Comparison of ENCODE assay signal across 8 cellular contexts in the genomic region with DNA sequence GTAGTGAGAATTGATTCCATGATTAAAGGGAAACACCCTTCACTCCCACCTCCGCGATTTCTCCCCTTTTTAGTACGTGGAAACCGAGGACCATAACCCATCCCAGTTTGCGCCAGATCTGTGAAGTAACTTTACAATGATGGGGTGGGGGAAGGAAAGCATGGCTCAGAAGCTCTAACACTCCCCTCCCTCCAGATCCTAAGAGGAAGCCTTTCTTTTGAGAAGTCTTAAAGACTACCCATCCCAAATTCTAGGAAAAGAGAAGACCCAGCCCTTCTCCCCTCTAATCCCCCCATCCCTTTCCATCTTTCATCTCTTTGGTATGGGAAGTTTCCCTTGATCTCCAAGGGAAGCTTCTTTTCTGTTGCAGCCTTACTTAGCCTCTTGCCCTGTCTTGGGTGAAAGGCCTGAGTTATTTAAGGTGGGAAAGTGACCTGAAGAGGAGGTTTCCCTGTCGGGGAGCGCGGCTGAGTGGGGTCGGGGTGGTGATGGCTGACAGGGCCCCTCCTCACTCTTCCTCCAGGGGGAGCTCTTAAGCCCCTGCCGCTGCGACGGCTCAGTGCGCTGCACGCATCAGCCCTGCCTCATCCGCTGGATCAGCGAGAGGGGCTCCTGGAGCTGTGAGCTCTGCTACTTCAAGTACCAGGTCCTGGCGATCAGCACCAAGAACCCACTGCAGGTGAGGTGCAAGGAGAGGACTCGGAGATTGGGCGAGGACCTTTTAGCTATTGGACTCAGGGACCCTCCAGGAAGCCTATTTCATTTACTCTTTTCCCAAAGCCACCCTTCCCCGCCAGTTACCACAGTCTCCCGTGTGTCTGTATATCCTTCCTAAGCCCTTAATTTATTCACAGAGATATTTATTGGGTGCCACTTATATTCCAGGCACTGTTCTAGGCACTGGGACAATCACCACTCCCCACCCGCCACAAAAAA. TPM values are rescaled to one million over a fixed set of nuclear protein-coding genes. Genes with fewer than 3 reads are reported as not detected.
DNase-seq lines count a peak whose midpoint lies in the region; ATAC-seq and TF ChIP-seq lines count a peak whose summit lies in the region.

No MANE protein-coding gene starts in this region.

- DNase-seq in Calu3 (peak; percentile 66), SK-MEL-5 (ENCODE audit: low read depth, low spot score) (peak; percentile 68), immature natural killer cell (peak; percentile 54 to 63 (median 62)), left lobe of liver (ENCODE audit: low spot score) (no peak)
- peak; percentile 65 for DNase-seq in stimulated activated CD4-positive, alpha-beta T cell treated with anti-CD3 and anti-CD28 coated beads, Interleukin-4, amount 100 ng/mL, for 48 hours (ENCODE audit: low read depth in 2 of 2)

- H3K27me3 Mint-ChIP-seq in Calu3 (ENCODE audit: unreplicated experiment) (no peaks in the 10 kb centered on the region), immature natural killer cell (ENCODE audit: low read depth in 3 of 3) (peaks cover 6 to 13% (median 8%) of the 10 kb centered on the region in 3 donors)
- no peaks in the 10 kb centered on the region for H3K27me3 Mint-ChIP-seq in activated naive CD8-positive, alpha-beta T cell

- in situ Hi-C loops in SK-MEL-5 (cut with HindIII; ENCODE audit: low pct_unique_long_range_greater_than_20kb, low sequenced_read_pairs), result no loop called here

- peak overlapping the region; percentile 67 for H3K4me3 Mint-ChIP-seq in Calu3 (ENCODE audit: low read depth, unreplicated experiment)
- peak overlapping the region; percentile 91 for H3K4me3 Mint-ChIP-seq in activated naive CD8-positive, alpha-beta T cell
- peak overlapping the region; percentile 80 to 92 (median 85) for H3K4me3 Mint-ChIP-seq in immature natural killer cell

- CTCF ChIA-PET in Calu3 (lab: Charles Lee), result interaction anchor here (0.6 to 1.8 kb wide), 8 partner anchors 8 to 109 kb away, joined by 3 to 9 read pairs (median 4); a partner anchor contains a TSS

- TF ChIP-seq CTCF in Calu3 (IDR thresholded peaks at IDR 0.05; ENCODE audit: unreplicated experiment), result peak; percentile 64

- no TSS peak for BruUV-seq in Calu3 (replicated peaks; lab: Mats Ljungman, UMichigan)

- peak; percentile 20 for ATAC-seq in HG02610 (IDR thresholded peaks at IDR 0.05; ENCODE audit: unreplicated experiment)
- ATAC-seq in left lobe of liver, result no peak
- no peak for ATAC-seq in HG03108 (IDR thresholded peaks at IDR 0.05; ENCODE audit: unreplicated experiment)

- H3K27ac Mint-ChIP-seq in Calu3 (ENCODE audit: unreplicated experiment), result peak overlapping the region; percentile 41
- peak overlapping the region; percentile 82 for H3K27ac Mint-ChIP-seq in activated naive CD8-positive, alpha-beta T cell
- peak overlapping the region; percentile 55 to 91 (median 76) for H3K27ac Mint-ChIP-seq in immature natural killer cell

- H3K9me3 Mint-ChIP-seq in Calu3 (ENCODE audit: low read depth, unreplicated experiment) (no peaks in the 10 kb centered on the region), immature natural killer cell (no peaks in the 10 kb centered on the region)
- no peaks in the 10 kb centered on the region for H3K9me3 Mint-ChIP-seq in activated naive CD8-positive, alpha-beta T cell (ENCODE audit: low read depth)

- H3K36me3 Mint-ChIP-seq in Calu3 (ENCODE audit: insufficient read depth, unreplicated experiment), result peaks cover 58% of the 10 kb centered on the region
- H3K36me3 Mint-ChIP-seq in activated naive CD8-positive, alpha-beta T cell, result peaks cover 1% of the 10 kb centered on the region
- H3K36me3 Mint-ChIP-seq in immature natural killer cell, result peaks cover 0 to 8% (median 3%) of the 10 kb centered on the region in 3 donors

- intact Hi-C loops in Calu3 (cut with micrococcal nuclease; ENCODE audit: unreplicated experiment), result no loop called here

- H3K4me1 Mint-ChIP-seq in Calu3 (ENCODE audit: low read depth, unreplicated experiment) (peaks cover 39% of the 10 kb centered on the region), immature natural killer cell (peaks cover 43 to 49% of the 10 kb centered on the region in 2 donors)
- peaks cover 53% of the 10 kb centered on the region for H3K4me1 Mint-ChIP-seq in activated naive CD8-positive, alpha-beta T cell (ENCODE audit: low read depth)

RNA-seq across cellular contexts. Expression of a gene that starts 1.8 kb away (rescaled TPM):
- 39.0 and 42.4 TPM in 2 replicates for total RNA-seq in Calu3 (2022)
- 11.9 and 12.5 TPM in 2 replicates for total RNA-seq in SK-MEL-5 (2014; rRNA removed; shearing (Covaris generic))
- polyA plus RNA-seq in SK-MEL-5 (2015; cell fraction: cytosol; rRNA removed), result 21.9 and 26.1 TPM in 2 replicates
- polyA plus RNA-seq in SK-MEL-5 (2015; cell fraction: nucleus; rRNA removed), result 24.6 and 45.1 TPM in 2 replicates
- polyA plus RNA-seq in immature natural killer cell, result 1 to 10 TPM; 1.7 to 4.4 (median 3.7) TPM
- total RNA-seq in left lobe of liver, result 3.6 TPM

RNA-seq across cellular contexts. Expression of a gene that starts 4.6 kb away (rescaled TPM):
- total RNA-seq in Calu3 (2022) (188 and 199 TPM in 2 replicates), left lobe of liver (30.8 TPM)
- total RNA-seq in SK-MEL-5 (2014; rRNA removed; shearing (Covaris generic)), result 383 and 420 TPM in 2 replicates
- polyA plus RNA-seq in SK-MEL-5 (2015; cell fraction: cytosol; rRNA removed), result 418 and 425 TPM in 2 replicates
- polyA plus RNA-seq in SK-MEL-5 (2015; cell fraction: nucleus; rRNA removed), result 143 and 195 TPM in 2 replicates
- polyA plus RNA-seq in immature natural killer cell, result 100 to 1,000 TPM in 1 of 3 donors, 10 to 100 TPM in 2; 68.7 to 133 (median 75.6) TPM

RNA-seq across cellular contexts. Expression of a gene that starts 10.2 kb away (rescaled TPM):
- total RNA-seq in Calu3 (2022) (1.8 TPM in 2 replicates), left lobe of liver (0.45 TPM)
- 0.69 and 3.1 TPM in 2 replicates for total RNA-seq in SK-MEL-5 (2014; rRNA removed; shearing (Covaris generic))
- 1.0 and 1.6 TPM in 2 replicates for polyA plus RNA-seq in SK-MEL-5 (2015; cell fraction: cytosol; rRNA removed)
- polyA plus RNA-seq in SK-MEL-5 (2015; cell fraction: nucleus; rRNA removed), result 46.1 TPM in 2 replicates
- not detected for polyA plus RNA-seq in immature natural killer cell

RNA-seq across cellular contexts. Expression of a gene that starts 11.8 kb away (rescaled TPM):
- total RNA-seq in Calu3 (2022), result 40.2 and 46.7 TPM in 2 replicates
- total RNA-seq in SK-MEL-5 (2014; rRNA removed; shearing (Covaris generic)), result 34.6 and 38.2 TPM in 2 replicates
- 37.1 and 47.0 TPM in 2 replicates for polyA plus RNA-seq in SK-MEL-5 (2015; cell fraction: cytosol; rRNA removed)
- polyA plus RNA-seq in SK-MEL-5 (2015; cell fraction: nucleus; rRNA removed), result 65.4 and 67.4 TPM in 2 replicates
- 100 to 1,000 TPM in 1 of 3 donors, 10 to 100 TPM in 2; 62.1 to 103 (median 72.6) TPM for polyA plus RNA-seq in immature natural killer cell
- 18.2 TPM for total RNA-seq in left lobe of liver

RNA-seq across cellular contexts. Expression of a gene that starts 15.2 kb away (rescaled TPM):
- total RNA-seq in Calu3 (2022) (50.5 and 51.8 TPM in 2 replicates), left lobe of liver (9.7 TPM)
- 9.7 and 13.4 TPM in 2 replicates for total RNA-seq in SK-MEL-5 (2014; rRNA removed; shearing (Covaris generic))
- 20.7 and 26.5 TPM in 2 replicates for polyA plus RNA-seq in SK-MEL-5 (2015; cell fraction: cytosol; rRNA removed)
- polyA plus RNA-seq in SK-MEL-5 (2015; cell fraction: nucleus; rRNA removed), result 64.2 and 67.4 TPM in 2 replicates
- 10 to 100 TPM in 1 of 3 donors, 1 to 10 TPM in 2; 3.5 to 11.8 (median 6.7) TPM for polyA plus RNA-seq in immature natural killer cell
